ENCODE assay signal across 8 cellular contexts in genomic region chr11:125902315-125902926, GRCh38. TPM values are rescaled to one million over a fixed set of nuclear protein-coding genes. Genes with fewer than 3 reads are reported as not detected.
DNase-seq lines count a peak whose midpoint lies in the region; ATAC-seq and TF ChIP-seq lines count a peak whose summit lies in the region.

No MANE protein-coding gene starts in this region.

- H3K4me1 ChIP-seq in right cardiac atrium (ENCODE audit: control insufficient read depth, insufficient read depth, low read length) (peaks cover 2% of the 10 kb centered on the region), spleen (peaks cover 5 to 43% (median 30%) of the 10 kb centered on the region in 6 donors)

- peaks cover 19% of the 10 kb centered on the region for H3K27me3 Mint-ChIP-seq in activated B cell treated with CpG ODN at 0.5 μM for 24 hours

- H3K9me3 ChIP-seq in right cardiac atrium (ENCODE audit: control insufficient read depth, low read length) (no peaks in the 10 kb centered on the region), spleen (no peaks in the 10 kb centered on the region)

- CTCF ChIA-PET in activated B cell treated with CpG ODN at 0.5 μM for 24 hours (lab: Charles Lee): interaction anchor here (1.0 to 1.6 kb wide), 3 partner anchors 15 to 277 kb away, joined by 3 to 13 read pairs (median 3); partner anchors contain the start of gene HYLS1

- H3K27me3 ChIP-seq in right cardiac atrium (ENCODE audit: control insufficient read depth, insufficient read depth) (no peaks in the 10 kb centered on the region), spleen (replicated peaks in 1 of 7) (peaks cover 0 to 40% (median 19%) of the 10 kb centered on the region in 7 donors)

- peak overlapping the region; percentile 72 for H3K27ac ChIP-seq in right cardiac atrium (ENCODE audit: low read length)
- H3K27ac ChIP-seq in spleen: peak overlapping the region; percentile 63 to 88 (median 82)

- intact Hi-C loops in activated B cell treated with CpG ODN at 0.5 μM for 24 hours (cut with micrococcal nuclease) (loop anchor here (2.0 to 5.0 kb wide), 2 partner anchors 160 to 366 kb away; partner anchors contain the start of genes CDON, FOXRED1 and SRPRA), right cardiac atrium (cut with DNase I) (no loop called here), spleen (cut with DNase I; ENCODE audit: low total_unique reads) (no loop called here)

- DNase-seq in DMS79 (lab: John Stamatoyannopoulos, UW) (peak; percentile 50), DMS79 treated with DMSO at 0.1 percent for 48 hours (lab: John Stamatoyannopoulos, UW) (no peak), activated B cell treated with CpG ODN at 0.5 μM for 24 hours (no peak), right cardiac atrium (no peak), spleen (no peak), NCI-H526 (lab: John Stamatoyannopoulos, UW) (no peak), GF-D8 (lab: John Stamatoyannopoulos, UW) (no peak), NCI-H1105 (lab: John Stamatoyannopoulos, UW) (no peak)

- peaks cover 0 to 31% (median 14%) of the 10 kb centered on the region in 6 donors for H3K36me3 ChIP-seq in spleen

- no peak for TF ChIP-seq CTCF in activated B cell treated with CpG ODN at 0.5 μM for 24 hours (IDR thresholded peaks at IDR 0.05)
- no peak for TF ChIP-seq CTCF in spleen (IDR thresholded peaks at IDR 0.05 in 8 of 11, conservative IDR thresholded peaks at IDR 0.05 in 3 of 11)

- peaks cover 31% of the 10 kb centered on the region for H3K4me1 Mint-ChIP-seq in activated B cell treated with CpG ODN at 0.5 μM for 24 hours

- POLR2A ChIA-PET in activated B cell treated with CpG ODN at 0.5 μM for 24 hours (lab: Charles Lee): interaction anchor here (0.6 to 2.7 kb wide), 9 partner anchors 9 to 949 kb away, joined by 3 to 64 read pairs (median 4); partner anchors contain the start of genes CCDC15, CHEK1, DCPS and HYLS1

- peaks cover 36% of the 10 kb centered on the region for H3K36me3 Mint-ChIP-seq in activated B cell treated with CpG ODN at 0.5 μM for 24 hours (ENCODE audit: low read depth)

- no peak for ATAC-seq in activated B cell treated with CpG ODN at 0.5 μM for 24 hours (ENCODE audit: low read depth)
- peak in 1 of 2 donors; percentile 35 for ATAC-seq in right cardiac atrium

- peak overlapping the region; percentile 89 for H3K4me3 ChIP-seq in right cardiac atrium (ENCODE audit: low read length)
- H3K4me3 ChIP-seq in spleen: peak overlapping the region; percentile 55 to 77 (median 66)

- peak overlapping the region; percentile 88 for H3K27ac Mint-ChIP-seq in activated B cell treated with CpG ODN at 0.5 μM for 24 hours

- no peaks in the 10 kb centered on the region for H3K9me3 Mint-ChIP-seq in activated B cell treated with CpG ODN at 0.5 μM for 24 hours

- peak overlapping the region; percentile 94 for H3K4me3 Mint-ChIP-seq in activated B cell treated with CpG ODN at 0.5 μM for 24 hours

- 53% methylated on average over 19 of the region's 19 CpGs for WGBS in right cardiac atrium
- 50 to 57% (median 53%) methylated on average over 19 of the region's 19 CpGs for WGBS in spleen, 5 donors

- no peak for TF ChIP-seq POLR2A in spleen (IDR thresholded peaks at IDR 0.05)

RNA-seq across cellular contexts. Expression of gene PUS3, which starts 0.6 kb away (rescaled TPM):
- total RNA-seq in activated B cell treated with CpG ODN at 0.5 μM for 24 hours (10.2 and 13.2 TPM in 2 replicates), right cardiac atrium (1 to 10 TPM; 6.1 to 9.5 (median 9.2) TPM), spleen (10 to 100 TPM in 5 of 7 donors, 1 to 10 TPM in 2; 7.7 to 12.7 (median 11.9) TPM)
- polyA plus RNA-seq in right cardiac atrium (5.7 TPM), spleen (10 to 100 TPM in 2 of 3 donors, 1 to 10 TPM in 1; 8.9 to 11.4 (median 10.8) TPM)

RNA-seq across cellular contexts. Expression of gene DDX25, which starts 1.9 kb away (rescaled TPM):
- total RNA-seq in activated B cell treated with CpG ODN at 0.5 μM for 24 hours (0.24 TPM in 1 of 2 replicates, not detected in the other), right cardiac atrium (not detected), spleen (1 to 10 TPM in 2 of 7 donors, under 1 TPM in 3, not detected in 2; 0.33 to 1.8 (median 0.85) TPM)
- polyA plus RNA-seq in right cardiac atrium (0.05 TPM), spleen (under 1 TPM; 0.11 to 0.24 (median 0.22) TPM)

RNA-seq across cellular contexts. Expression of gene HYLS1, which starts 15.0 kb away (rescaled TPM):
- 9.0 TPM in 2 replicates for total RNA-seq in activated B cell treated with CpG ODN at 0.5 μM for 24 hours
- total RNA-seq in right cardiac atrium: 1 to 10 TPM; 4.3 to 7.2 (median 5.2) TPM
- polyA plus RNA-seq in right cardiac atrium: 4.9 TPM
- 1 to 10 TPM; 3.0 to 7.7 (median 4.4) TPM for total RNA-seq in spleen
- polyA plus RNA-seq in spleen: 1 to 10 TPM; 4.0 to 4.6 (median 4.2) TPM

RNA-seq across cellular contexts. Expression of gene VSIG10L2, which starts 43.4 kb away (rescaled TPM):
- total RNA-seq in activated B cell treated with CpG ODN at 0.5 μM for 24 hours (not detected in 2 replicates), right cardiac atrium (under 1 TPM in 1 of 4 donors, not detected in 3; 0.50 TPM), spleen (1 to 10 TPM in 6 of 7 donors, not detected in 1; 1.8 to 7.1 (median 3.0) TPM)
- polyA plus RNA-seq in right cardiac atrium (0.29 TPM), spleen (1 to 10 TPM; 1.2 to 3.6 (median 3.1) TPM)
